Comparison of ENCODE assay signal across 11 cellular contexts in genomic region chr6:165849539-165850430, GRCh38.
DNase-seq lines count a peak whose midpoint lies in the region; ATAC-seq and TF ChIP-seq lines count a peak whose summit lies in the region.
"Had no signal": no experiment of that assay in that cellular context is flagged by ENCODE, and none has a peak within 500 bp of the region (broad histone marks: within the 10 kb centered on the region; RNA-seq: fewer than 3 reads in every experiment).

No MANE protein-coding gene starts in this region.

- peak; percentile 8 for DNase-seq in GM12865 (ENCODE audit: low read depth)
- peak; percentile 53 for DNase-seq in cerebellum (ENCODE audit: low spot score)
- DNase-seq in mesenteric fat pad (ENCODE audit: low spot score) = no peak
- no peak for DNase-seq in NCI-H2196 (lab: John Stamatoyannopoulos, UW; ENCODE audit: unreplicated experiment)
- DNase-seq in globus pallidus (ENCODE audit: low spot score) = no peak

- H3K4me1 Mint-ChIP-seq in nephron = peaks cover 46% of the 10 kb centered on the region

- H3K36me3 Mint-ChIP-seq in nephron (ENCODE audit: low read depth) = no peaks in the 10 kb centered on the region
- H3K36me3 Mint-ChIP-seq: CD4-positive, CD25-positive, alpha-beta regulatory T cell had no signal

- peaks cover 94% of the 10 kb centered on the region for H3K27me3 Mint-ChIP-seq in nephron (ENCODE audit: low read depth)

- no peak overlapping the region for H3K4me3 ChIP-seq in GM12865 (ENCODE audit: low read depth, low read length)
- H3K4me3 ChIP-seq: cardiac muscle cell had no signal

- H3K4me3 Mint-ChIP-seq in nephron = peak overlapping the region; percentile 63 to 67 (median 64)

- no peak for TF ChIP-seq CTCF in GM12865 (IDR thresholded peaks at IDR 0.05; ENCODE audit: insufficient read depth, low read depth, low read length, missing control alignments)
- TF ChIP-seq CTCF in nephron (IDR thresholded peaks at IDR 0.05; ENCODE audit: unreplicated experiment in 3 of 3) = no peak

- ATAC-seq in HG02642 (IDR thresholded peaks at IDR 0.05; ENCODE audit: poor library complexity, unreplicated experiment) = peak; percentile 7
- ATAC-seq in GM21717 (IDR thresholded peaks at IDR 0.05; ENCODE audit: unreplicated experiment) = no peak

- no peak overlapping the region for H3K27ac Mint-ChIP-seq in nephron
- H3K27ac Mint-ChIP-seq: activated T-helper 2 cell treated with anti-CD3 and anti-CD28 coated beads, Interferon-gamma antibody, Interleukin-2, Interleukin-4, amounts not matched to agents 10 μg/mL and 5 μg/mL and 100 μg/mL, durations not matched to agents 14 hours and 24 hours and 36 hours had no signal

- no peaks in the 10 kb centered on the region for H3K9me3 Mint-ChIP-seq in nephron
- H3K9me3 Mint-ChIP-seq: activated T-helper 2 cell treated with anti-CD3 and anti-CD28 coated beads, Interferon-gamma antibody, Interleukin-2, Interleukin-4, amounts not matched to agents 10 μg/mL and 5 μg/mL and 100 μg/mL, durations not matched to agents 14 hours and 24 hours and 36 hours had no signal

Comparison
In these comparisons a context has a peak if more than half of its experiments do, and no peak if none do; other contexts are left out.
1. DNase-seq: peak in GM12865 (single experiment) and cerebellum (single experiment); none in mesenteric fat pad (single experiment), NCI-H2196 (single experiment) and globus pallidus (single experiment).